In the genomic region with DNA sequence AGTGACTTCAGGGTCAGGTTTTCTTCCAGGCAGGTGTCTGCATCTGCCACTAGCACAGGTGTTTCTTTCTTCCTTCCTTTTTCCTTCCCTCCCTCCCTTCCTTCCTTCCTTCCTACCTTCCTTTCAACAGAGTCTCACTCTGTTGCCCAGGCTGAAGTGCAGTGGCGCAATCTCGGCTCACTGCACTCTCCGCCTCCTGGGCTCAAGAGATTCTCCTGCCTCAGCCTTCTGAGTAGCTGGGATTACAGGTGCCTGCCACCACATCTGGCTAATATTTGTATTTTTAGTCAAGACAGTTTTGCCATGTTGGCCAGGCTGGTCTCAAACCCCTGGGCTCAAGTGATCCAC, we compare ENCODE assay signal across 9 cellular contexts. TPM values are rescaled to one million over a fixed set of nuclear protein-coding genes. Genes with fewer than 3 reads are reported as not detected.
DNase-seq lines count a peak whose midpoint lies in the region; ATAC-seq, FAIRE-seq and TF ChIP-seq lines count a peak whose summit lies in the region.
"Not testable (repeated sequence)": the region's sequence is repeated elsewhere in the genome, so short reads cannot be mapped to it uniquely, and the experiment has no call there.
"Had no signal": no experiment of that assay in that cellular context is flagged by ENCODE, and none has a peak within 500 bp of the region (broad histone marks: within the 10 kb centered on the region; RNA-seq: fewer than 3 reads in every experiment).

No MANE protein-coding gene starts in this region.

- not testable (repeated sequence) for TF ChIP-seq CTCF in HCT116 (IDR thresholded peaks at IDR 0.05 in 2 of 3, conservative IDR thresholded peaks at IDR 0.05 in 1 of 3; ENCODE audit: borderline replicate concordance in 1 of 3, insufficient read depth in 1 of 3, low read depth in 2 of 3, low read length in 2 of 3); PC-9 (conservative IDR thresholded peaks at IDR 0.05); endothelial cell (IDR thresholded peaks at IDR 0.05; ENCODE audit: unreplicated experiment); kidney (IDR thresholded peaks at IDR 0.05; ENCODE audit: borderline replicate concordance, extremely low read depth, insufficient read depth); neural progenitor cell (IDR thresholded peaks at IDR 0.05); suprapubic skin (IDR thresholded peaks at IDR 0.05)

- intact Hi-C loops in HCT116 (cut with micrococcal nuclease); kidney (cut with DNase I): not testable (repeated sequence)
- intact Hi-C loops in PC-9 (cut with micrococcal nuclease; ENCODE audit: unreplicated experiment): loop anchor here (5.0 kb wide), 1 partner anchor 101 kb away; no protein-coding TSS in a partner anchor

- H3K4me3 Mint-ChIP-seq in activated naive CD8-positive, alpha-beta T cell; endothelial cell (ENCODE audit: unreplicated experiment); neural progenitor cell: not testable (repeated sequence)

- CTCF ChIA-PET in HCT116 (lab: Charles Lee); PC-9 (lab: Charles Lee): not testable (repeated sequence)

- WGBS in suprapubic skin: 94% methylated on average over 3 of the region's 3 CpGs

- not testable (repeated sequence) for H3K36me3 ChIP-seq in BLaER1 treated with 17β-estradiol and CSF1 and Interleukin-3, amounts not matched to agents 10 nM and 100 nM; HCT116 (ENCODE audit: control insufficient read depth in 1 of 2, insufficient read depth in 2 of 2, low read length in 2 of 2); PC-9 (ENCODE audit: low read depth); kidney (ENCODE audit: control insufficient read depth in 1 of 2, insufficient read depth in 2 of 2, low read length in 2 of 2); neural progenitor cell; suprapubic skin

- H3K9me3 ChIP-seq in BLaER1 treated with 17β-estradiol and CSF1 and Interleukin-3, amounts not matched to agents 10 nM and 100 nM (replicated peaks in 1 of 11); HCT116 (ENCODE audit: control insufficient read depth in 1 of 2, insufficient read depth in 1 of 2, low read depth in 1 of 2, low read length in 2 of 2); PC-9 (ENCODE audit: insufficient read depth, low read depth); kidney (ENCODE audit: control insufficient read depth in 1 of 2, low read length in 2 of 2); neural progenitor cell (ENCODE audit: low read depth); suprapubic skin: not testable (repeated sequence)

- H3K4me1 ChIP-seq in BLaER1 treated with 17β-estradiol and CSF1 and Interleukin-3, amounts not matched to agents 10 nM and 100 nM: peaks cover 34 to 68% (median 59%) of the 10 kb centered on the region in 10 experiments
- peaks cover 42 to 67% of the 10 kb centered on the region in 2 experiments for H3K4me1 ChIP-seq in HCT116 (ENCODE audit: control insufficient read depth in 1 of 2, insufficient read depth in 2 of 2, low read length in 2 of 2)
- H3K4me1 ChIP-seq in PC-9 (replicated peaks; ENCODE audit: insufficient read depth): peaks cover 61% of the 10 kb centered on the region
- H3K4me1 ChIP-seq in kidney (ENCODE audit: control insufficient read depth in 1 of 2, insufficient read depth in 1 of 2, low read depth in 1 of 2, low read length in 2 of 2); neural progenitor cell: not testable (repeated sequence)
- peaks cover 37% of the 10 kb centered on the region for H3K4me1 ChIP-seq in suprapubic skin

- RAD21 ChIA-PET in HCT116 (lab: Charles Lee; ENCODE audit: low non-redundant PET in 1 of 2, low total read pairs in 2 of 2, uncharacterized antibody in 2 of 2, unreplicated experiment in 2 of 2): not testable (repeated sequence)

- not testable (repeated sequence) for H3K79me2 ChIP-seq in HCT116 (ENCODE audit: insufficient read depth, low read length); PC-9 (ENCODE audit: low read depth); neural progenitor cell (ENCODE audit: low read depth)

- not testable (repeated sequence) for H3K27me3 Mint-ChIP-seq in activated naive CD8-positive, alpha-beta T cell; endothelial cell (ENCODE audit: unreplicated experiment); neural progenitor cell (ENCODE audit: insufficient read depth, low read depth)

- H3K27me3 ChIP-seq in BLaER1 treated with 17β-estradiol and CSF1 and Interleukin-3, amounts not matched to agents 10 nM and 100 nM; HCT116 (ENCODE audit: insufficient read depth, low read length); PC-9 (ENCODE audit: insufficient read depth, low read depth); neural progenitor cell: not testable (repeated sequence)
- peaks cover 10% of the 10 kb centered on the region for H3K27me3 ChIP-seq in suprapubic skin

- peaks cover 53% of the 10 kb centered on the region for H3F3A ChIP-seq in PC-9 (ENCODE audit: insufficient read depth, low read depth)
- not testable (repeated sequence) for H3F3A ChIP-seq in neural progenitor cell (ENCODE audit: low read depth)

- BruUV-seq in HCT116 (replicated peaks; lab: Mats Ljungman, UMichigan); PC-9 (replicated peaks; lab: Mats Ljungman, UMichigan): not testable (repeated sequence)

- H2AFZ ChIP-seq in HCT116 (ENCODE audit: low read depth, low read length, poor library complexity, severe bottlenecking); PC-9; neural progenitor cell (replicated peaks): not testable (repeated sequence)

- H3K4me2 ChIP-seq in BLaER1 treated with 17β-estradiol and CSF1 and Interleukin-3, amounts not matched to agents 10 nM and 100 nM: peak overlapping the region in 10 of 11 experiments; percentile 18 to 97 (median 89); a peak in 18 of 22 replicates
- H3K4me2 ChIP-seq in HCT116 (ENCODE audit: low read length): peak overlapping the region; percentile 85
- H3K4me2 ChIP-seq in PC-9: peak overlapping the region; percentile 89
- H3K4me2 ChIP-seq in neural progenitor cell: not testable (repeated sequence)

- not testable (repeated sequence) for TF ChIP-seq RAD21 in HCT116 (IDR thresholded peaks at IDR 0.05; ENCODE audit: low read depth)

- ATAC-seq in HCT116: not testable (repeated sequence)

- H3K9me3 Mint-ChIP-seq in activated naive CD8-positive, alpha-beta T cell (ENCODE audit: low read depth); endothelial cell (ENCODE audit: unreplicated experiment); neural progenitor cell: not testable (repeated sequence)

- H3K27ac Mint-ChIP-seq in activated naive CD8-positive, alpha-beta T cell: peak overlapping the region; percentile 54
- H3K27ac Mint-ChIP-seq in endothelial cell (ENCODE audit: unreplicated experiment) (peak overlapping the region; percentile 4), neural progenitor cell (peak overlapping the region; percentile 50)

- peak overlapping the region in 4 of 11 experiments; percentile 20 to 31 (median 22); a peak in 4 of 22 replicates for H3K9ac ChIP-seq in BLaER1 treated with 17β-estradiol and CSF1 and Interleukin-3, amounts not matched to agents 10 nM and 100 nM
- H3K9ac ChIP-seq in HCT116 (ENCODE audit: low read length); kidney (ENCODE audit: low read length in 2 of 2); neural progenitor cell: not testable (repeated sequence)

- not testable (repeated sequence) for FAIRE-seq in kidney (lab: Jason Lieb, UNC)

- H3K4me3 ChIP-seq in BLaER1 treated with 17β-estradiol and CSF1 and Interleukin-3, amounts not matched to agents 10 nM and 100 nM; HCT116 (replicated peaks in 1 of 2; ENCODE audit: low read depth in 1 of 2, low read length in 2 of 2); kidney (ENCODE audit: low read length in 2 of 2); neural progenitor cell; suprapubic skin: not testable (repeated sequence)
- peak overlapping the region; percentile 31; the same call in 1 of the 2 replicates for H3K4me3 ChIP-seq in PC-9

- not testable (repeated sequence) for H3K9me2 ChIP-seq in HCT116 (ENCODE audit: insufficient read depth); PC-9 (ENCODE audit: insufficient read depth)

- POLR2A ChIA-PET in HCT116 (lab: Charles Lee): not testable (repeated sequence)
- POLR2A ChIA-PET in PC-9 (lab: Charles Lee; ENCODE audit: unreplicated experiment): interaction anchor here (0.9 kb wide), 1 partner anchor 22 kb away, joined by 7 read pairs; no protein-coding TSS in a partner anchor

- peaks cover 47% of the 10 kb centered on the region for H3K4me1 Mint-ChIP-seq in activated naive CD8-positive, alpha-beta T cell (ENCODE audit: low read depth)
- peaks cover 37% of the 10 kb centered on the region for H3K4me1 Mint-ChIP-seq in endothelial cell (ENCODE audit: unreplicated experiment)
- H3K4me1 Mint-ChIP-seq in neural progenitor cell: peaks cover 27% of the 10 kb centered on the region

- TF ChIP-seq POLR2A in HCT116 (IDR thresholded peaks at IDR 0.05; ENCODE audit: borderline replicate concordance, extremely low read depth, insufficient read depth, insufficient read length); suprapubic skin (IDR thresholded peaks at IDR 0.05): not testable (repeated sequence)

- not testable (repeated sequence) for H4K20me1 ChIP-seq in BLaER1 treated with 17β-estradiol and CSF1 and Interleukin-3, amounts not matched to agents 10 nM and 100 nM; HCT116 (ENCODE audit: insufficient read depth); PC-9 (ENCODE audit: insufficient read depth); neural progenitor cell (ENCODE audit: low read depth)

- H3K27ac ChIP-seq in BLaER1 treated with 17β-estradiol and CSF1 and Interleukin-3, amounts not matched to agents 10 nM and 100 nM: peak overlapping the region in 6 of 11 experiments; percentile 3 to 93 (median 72); a peak in 11 of 22 replicates
- H3K27ac ChIP-seq in HCT116 (ENCODE audit: low read depth, low read length) (peak overlapping the region; percentile 33; the same call in 1 of the 2 replicates), PC-9 (peak overlapping the region; percentile 98), suprapubic skin (peak overlapping the region; percentile 59)
- not testable (repeated sequence) for H3K27ac ChIP-seq in kidney (ENCODE audit: low read depth in 2 of 2, low read length in 2 of 2); neural progenitor cell

- TF ChIP-seq EP300 in suprapubic skin (IDR thresholded peaks at IDR 0.05): not testable (repeated sequence)

- not testable (repeated sequence) for DNase-seq in HCT116 (ENCODE audit: low read depth, low spot score); PC-9; endothelial cell (ENCODE audit: low spot score); neural progenitor cell (ENCODE audit: low spot score); suprapubic skin (ENCODE audit: low spot score in 2 of 2)
- DNase-seq in kidney: peak; percentile 15

- H3K36me3 Mint-ChIP-seq in activated naive CD8-positive, alpha-beta T cell; endothelial cell (ENCODE audit: low read depth, unreplicated experiment); neural progenitor cell: not testable (repeated sequence)

RNA-seq across cellular contexts. Expression of gene ECHDC3, which starts 53.8 kb away (rescaled TPM):
- total RNA-seq in HCT116 (2021; ENCODE audit: unreplicated experiment) (13.0 TPM), PC-9 (2021) (not detected in 2 replicates), endothelial cell (ENCODE audit: unreplicated experiment) (6.1 TPM), kidney (32.4 TPM), neural progenitor cell (ENCODE audit: low replicate concordance) (2.1 and 10.1 TPM in 2 replicates), suprapubic skin (10 to 100 TPM; 47.5 to 92.8 (median 76.6) TPM)
- polyA plus RNA-seq in HCT116 (2012): 9.9 and 11.2 TPM in 2 replicates
- polyA plus RNA-seq in kidney (ENCODE audit: insufficient read depth, low read depth, low replicate concordance): 132 TPM
- total RNA-seq: SJCRH30 had no signal

Comparison
In these comparisons a context has a peak if more than half of its experiments do, and no peak if none do; other contexts are left out.
1. H3K27ac Mint-ChIP-seq: peak in every context shown above with its lines; median percentile 54 in activated naive CD8-positive, alpha-beta T cell; 50 in neural progenitor cell; 4 in endothelial cell.